17 cellular contexts compared by ENCODE assay signal in genomic region chr5:157357823-157358222, GRCh38.
"Had no signal": no experiment of that assay in that cellular context is flagged by ENCODE, and none has a peak within 500 bp of the region (broad histone marks: within the 10 kb centered on the region; RNA-seq: fewer than 3 reads in every experiment).

No MANE protein-coding gene starts in this region.

- H3K27me3 ChIP-seq: foreskin keratinocyte, hepatocyte, suprapubic skin, thyroid gland, upper lobe of left lung, uterus had no signal

- H3K36me3 ChIP-seq: suprapubic skin, thyroid gland, uterus had no signal

- H3K4me1 ChIP-seq: foreskin keratinocyte, suprapubic skin, thyroid gland, upper lobe of left lung, uterus had no signal

- H3K27ac ChIP-seq: coronary artery, foreskin keratinocyte, hepatocyte, suprapubic skin, thyroid gland, upper lobe of left lung, uterus had no signal

- H3K4me3 Mint-ChIP-seq: endodermal cell; naive thymus-derived CD4-positive, alpha-beta T cell; neural crest cell had no signal

- H3K4me3 ChIP-seq: coronary artery, hepatocyte, suprapubic skin, thyroid gland, upper lobe of left lung, uterus had no signal

- H2AFZ ChIP-seq: hepatocyte had no signal

- DNase-seq: effector CD4-positive, alpha-beta T cell; endodermal cell; erythroblast; foreskin keratinocyte; left colon; naive thymus-derived CD4-positive, alpha-beta T cell; small intestine; stimulated activated CD4-positive, alpha-beta T cell treated with anti-CD3 and anti-CD28 coated beads, Interleukin-12 subunit alpha, Interleukin-12 subunit beta, amount 100 ng/mL, for 4 hours; stimulated activated naive CD8-positive, alpha-beta T cell treated with anti-CD3 and anti-CD28 coated beads, Interleukin-15, Interleukin-2, amounts not matched to agents 100 U/mL and 50 U/mL, for 24 hours; thyroid gland; upper lobe of left lung; uterus had no signal

- H3K9me3 Mint-ChIP-seq: endodermal cell; naive thymus-derived CD4-positive, alpha-beta T cell; neural crest cell had no signal

- H3K9me3 ChIP-seq: suprapubic skin, thyroid gland, upper lobe of left lung, uterus had no signal

- ATAC-seq: foreskin keratinocyte; left colon; naive thymus-derived CD4-positive, alpha-beta T cell; stimulated activated naive CD8-positive, alpha-beta T cell treated with anti-CD3 and anti-CD28 coated beads, Interleukin-15, Interleukin-2, amounts not matched to agents 100 U/mL and 50 U/mL, for 24 hours had no signal

- H3K27me3 Mint-ChIP-seq: naive thymus-derived CD4-positive, alpha-beta T cell had no signal

- H3K4me2 ChIP-seq: hepatocyte had no signal

- H3K4me1 Mint-ChIP-seq: neural crest cell had no signal

- FAIRE-seq: endothelial cell of umbilical vein, small intestine had no signal

- H3K79me2 ChIP-seq: hepatocyte had no signal

- H3K27ac Mint-ChIP-seq: endodermal cell had no signal
